ENCODE assay signal across 8 cellular contexts in the genomic region with DNA sequence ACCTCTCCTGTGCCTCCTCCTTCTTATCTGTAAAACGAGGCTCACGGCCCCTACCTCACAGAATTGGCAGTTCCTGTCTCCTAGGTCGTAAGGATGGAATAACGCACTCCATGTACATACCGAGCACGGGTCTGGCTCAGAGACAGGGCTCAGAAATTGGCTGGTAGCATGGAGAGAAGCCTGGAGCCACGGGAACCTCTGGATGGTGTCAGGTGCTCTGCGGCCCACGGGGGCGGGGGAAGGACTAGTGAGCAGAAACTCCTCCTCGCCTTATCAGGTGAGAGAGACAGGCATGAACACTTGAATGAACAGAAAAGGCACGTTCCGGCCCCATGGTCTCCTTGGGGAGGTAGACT. TPM values are rescaled to one million over a fixed set of nuclear protein-coding genes. Genes with fewer than 3 reads are reported as not detected.
A peak's percentile ranks its signal among the peaks of the same experiment; 100 is the strongest.
DNase-seq lines count a peak whose midpoint lies in the region; ATAC-seq and TF ChIP-seq lines count a peak whose summit lies in the region.

No MANE protein-coding gene starts in this region.

- peaks cover 5% of the 10 kb centered on the region for H3K4me1 ChIP-seq in psoas muscle

- ATAC-seq in HG02798 (IDR thresholded peaks at IDR 0.05; ENCODE audit: poor library complexity, unreplicated experiment): peak; percentile 26
- peak; percentile 47 for ATAC-seq in WTC11
- peak; percentile 40 to 60 (median 48) for ATAC-seq in psoas muscle

- TF ChIP-seq CTCF in GM12875 (IDR thresholded peaks at IDR 0.05; ENCODE audit: borderline replicate concordance, insufficient read depth, low read depth, low read length) (no peak), WTC11 (IDR thresholded peaks at IDR 0.05) (no peak), glutamatergic neuron (IDR thresholded peaks at IDR 0.05; ENCODE audit: partially characterized antibody, unreplicated experiment) (no peak), psoas muscle (IDR thresholded peaks at IDR 0.05) (no peak)

- H3K9me3 Mint-ChIP-seq in WTC11 (peaks cover 20% of the 10 kb centered on the region), glutamatergic neuron (ENCODE audit: unreplicated experiment) (peaks cover 14% of the 10 kb centered on the region)

- peak overlapping the region; percentile 51 for H3K4me3 ChIP-seq in GM12875 (ENCODE audit: low read depth, low read length)
- H3K4me3 ChIP-seq in psoas muscle: peak overlapping the region; percentile 55

- peak overlapping the region; percentile 54 for H3K27ac ChIP-seq in psoas muscle

- CTCF ChIA-PET in WTC11 (lab: Charles Lee): interaction anchor here (0.5 to 4.7 kb wide), 53 partner anchors 8 to 679 kb away, joined by 3 to 31 read pairs (median 5); partner anchors contain the start of genes BOD1, C5orf47 and CPEB4

- H3K27ac Mint-ChIP-seq in WTC11 (no peak overlapping the region), glutamatergic neuron (ENCODE audit: unreplicated experiment) (no peak overlapping the region)

- H3K27me3 ChIP-seq in psoas muscle (ENCODE audit: insufficient read depth in 3 of 3, low read length in 2 of 3): no peaks in the 10 kb centered on the region

- no peaks in the 10 kb centered on the region for H3K36me3 ChIP-seq in psoas muscle (ENCODE audit: insufficient read depth in 1 of 2, low read depth in 1 of 2)

- POLR2A ChIA-PET in WTC11 (lab: Charles Lee): interaction anchor here (1.1 to 1.6 kb wide), 3 partner anchors 11 to 358 kb away, joined by 3 to 6 read pairs (median 5); no protein-coding TSS in a partner anchor

- peaks cover 47% of the 10 kb centered on the region for H3K4me1 Mint-ChIP-seq in WTC11
- peaks cover 37% of the 10 kb centered on the region for H3K4me1 Mint-ChIP-seq in glutamatergic neuron (ENCODE audit: low read depth, unreplicated experiment)

- peak; percentile 39 for DNase-seq in WTC11 (ENCODE audit: low spot score)
- no peak for DNase-seq in glutamatergic neuron
- DNase-seq in psoas muscle: no peak
- DNase-seq in dedifferentiated amniotic fluid mesenchymal stem cell (ENCODE audit: extremely low spot score): no peak
- DNase-seq in CD1c-positive myeloid dendritic cell (ENCODE audit: extremely low spot score): no peak
- DNase-seq in UCSD-AML1 (lab: John Stamatoyannopoulos, UW; ENCODE audit: unreplicated experiment): no peak

- H3K4me3 Mint-ChIP-seq in WTC11 (peak overlapping the region; percentile 73), glutamatergic neuron (ENCODE audit: unreplicated experiment) (peak overlapping the region; percentile 88)

- intact Hi-C loops in psoas muscle (cut with DNase I): loop anchor here (1.0 to 10.0 kb wide), 8 partner anchors 85 to 355 kb away; partner anchors contain the start of gene CPEB4 (in 1 of the 2)

- H3K36me3 Mint-ChIP-seq in WTC11: no peaks in the 10 kb centered on the region; the same call in 1 of the 2 replicates
- H3K36me3 Mint-ChIP-seq in glutamatergic neuron (ENCODE audit: unreplicated experiment): no peaks in the 10 kb centered on the region

- H3K27me3 Mint-ChIP-seq in WTC11 (ENCODE audit: low read depth) (peaks cover 7% of the 10 kb centered on the region; the same call in 1 of the 2 replicates), glutamatergic neuron (ENCODE audit: unreplicated experiment) (peaks cover 5% of the 10 kb centered on the region)

- 11 to 23% (median 17%) methylated on average over 13 of the region's 13 CpGs for WGBS in psoas muscle, 3 donors

- H3K9me3 ChIP-seq in psoas muscle: no peaks in the 10 kb centered on the region

TF ChIP-seq in WTC11, 78 proteins besides CTCF, POLR2A, EP300 and RAD21:
- TF ChIP-seq NFYB (CRISPR knock-in tag; conservative IDR thresholded peaks at IDR 0.05; ENCODE audit: low read depth) (no peak), SMAD4 (CRISPR knock-in tag; IDR thresholded peaks at IDR 0.05) (no peak), GRHL2 (CRISPR knock-in tag; IDR thresholded peaks at IDR 0.05; ENCODE audit: insufficient replicate concordance, severe bottlenecking) (no peak), RELA (CRISPR knock-in tag; IDR thresholded peaks at IDR 0.05; ENCODE audit: borderline replicate concordance) (no peak), ZNF121 (CRISPR knock-in tag; IDR thresholded peaks at IDR 0.05) (no peak), SOX15 (CRISPR knock-in tag; IDR thresholded peaks at IDR 0.05) (no peak), STAT6 (CRISPR knock-in tag; conservative IDR thresholded peaks at IDR 0.05; ENCODE audit: low read depth) (no peak), ZNF416 (CRISPR knock-in tag; IDR thresholded peaks at IDR 0.05) (no peak), ZNF423 (CRISPR knock-in tag; IDR thresholded peaks at IDR 0.05) (no peak), ETV6 (CRISPR knock-in tag; IDR thresholded peaks at IDR 0.05) (no peak)
- TF ChIP-seq, protein P1, sequence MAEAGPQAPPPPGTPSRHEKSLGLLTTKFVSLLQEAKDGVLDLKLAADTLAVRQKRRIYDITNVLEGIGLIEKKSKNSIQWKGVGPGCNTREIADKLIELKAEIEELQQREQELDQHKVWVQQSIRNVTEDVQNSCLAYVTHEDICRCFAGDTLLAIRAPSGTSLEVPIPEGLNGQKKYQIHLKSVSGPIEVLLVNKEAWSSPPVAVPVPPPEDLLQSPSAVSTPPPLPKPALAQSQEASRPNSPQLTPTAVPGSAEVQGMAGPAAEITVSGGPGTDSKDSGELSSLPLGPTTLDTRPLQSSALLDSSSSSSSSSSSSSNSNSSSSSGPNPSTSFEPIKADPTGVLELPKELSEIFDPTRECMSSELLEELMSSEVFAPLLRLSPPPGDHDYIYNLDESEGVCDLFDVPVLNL (CRISPR knock-in tag; IDR thresholded peaks at IDR 0.05; ENCODE audit: borderline replicate concordance, low read depth): no peak
- TF ChIP-seq, protein P2, sequence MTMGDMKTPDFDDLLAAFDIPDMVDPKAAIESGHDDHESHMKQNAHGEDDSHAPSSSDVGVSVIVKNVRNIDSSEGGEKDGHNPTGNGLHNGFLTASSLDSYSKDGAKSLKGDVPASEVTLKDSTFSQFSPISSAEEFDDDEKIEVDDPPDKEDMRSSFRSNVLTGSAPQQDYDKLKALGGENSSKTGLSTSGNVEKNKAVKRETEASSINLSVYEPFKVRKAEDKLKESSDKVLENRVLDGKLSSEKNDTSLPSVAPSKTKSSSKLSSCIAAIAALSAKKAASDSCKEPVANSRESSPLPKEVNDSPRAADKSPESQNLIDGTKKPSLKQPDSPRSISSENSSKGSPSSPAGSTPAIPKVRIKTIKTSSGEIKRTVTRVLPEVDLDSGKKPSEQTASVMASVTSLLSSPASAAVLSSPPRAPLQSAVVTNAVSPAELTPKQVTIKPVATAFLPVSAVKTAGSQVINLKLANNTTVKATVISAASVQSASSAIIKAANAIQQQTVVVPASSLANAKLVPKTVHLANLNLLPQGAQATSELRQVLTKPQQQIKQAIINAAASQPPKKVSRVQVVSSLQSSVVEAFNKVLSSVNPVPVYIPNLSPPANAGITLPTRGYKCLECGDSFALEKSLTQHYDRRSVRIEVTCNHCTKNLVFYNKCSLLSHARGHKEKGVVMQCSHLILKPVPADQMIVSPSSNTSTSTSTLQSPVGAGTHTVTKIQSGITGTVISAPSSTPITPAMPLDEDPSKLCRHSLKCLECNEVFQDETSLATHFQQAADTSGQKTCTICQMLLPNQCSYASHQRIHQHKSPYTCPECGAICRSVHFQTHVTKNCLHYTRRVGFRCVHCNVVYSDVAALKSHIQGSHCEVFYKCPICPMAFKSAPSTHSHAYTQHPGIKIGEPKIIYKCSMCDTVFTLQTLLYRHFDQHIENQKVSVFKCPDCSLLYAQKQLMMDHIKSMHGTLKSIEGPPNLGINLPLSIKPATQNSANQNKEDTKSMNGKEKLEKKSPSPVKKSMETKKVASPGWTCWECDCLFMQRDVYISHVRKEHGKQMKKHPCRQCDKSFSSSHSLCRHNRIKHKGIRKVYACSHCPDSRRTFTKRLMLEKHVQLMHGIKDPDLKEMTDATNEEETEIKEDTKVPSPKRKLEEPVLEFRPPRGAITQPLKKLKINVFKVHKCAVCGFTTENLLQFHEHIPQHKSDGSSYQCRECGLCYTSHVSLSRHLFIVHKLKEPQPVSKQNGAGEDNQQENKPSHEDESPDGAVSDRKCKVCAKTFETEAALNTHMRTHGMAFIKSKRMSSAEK (CRISPR knock-in tag; IDR thresholded peaks at IDR 0.05; ENCODE audit: borderline replicate concordance): no peak
- TF ChIP-seq, protein P3, sequence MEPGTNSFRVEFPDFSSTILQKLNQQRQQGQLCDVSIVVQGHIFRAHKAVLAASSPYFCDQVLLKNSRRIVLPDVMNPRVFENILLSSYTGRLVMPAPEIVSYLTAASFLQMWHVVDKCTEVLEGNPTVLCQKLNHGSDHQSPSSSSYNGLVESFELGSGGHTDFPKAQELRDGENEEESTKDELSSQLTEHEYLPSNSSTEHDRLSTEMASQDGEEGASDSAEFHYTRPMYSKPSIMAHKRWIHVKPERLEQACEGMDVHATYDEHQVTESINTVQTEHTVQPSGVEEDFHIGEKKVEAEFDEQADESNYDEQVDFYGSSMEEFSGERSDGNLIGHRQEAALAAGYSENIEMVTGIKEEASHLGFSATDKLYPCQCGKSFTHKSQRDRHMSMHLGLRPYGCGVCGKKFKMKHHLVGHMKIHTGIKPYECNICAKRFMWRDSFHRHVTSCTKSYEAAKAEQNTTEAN (CRISPR knock-in tag; IDR thresholded peaks at IDR 0.05): no peak

RNA-seq across cellular contexts. Expression of gene C5orf47, which starts 15.4 kb away (rescaled TPM):
- total RNA-seq in WTC11 (2021): 0.09 to 0.32 TPM (median 0.27 TPM) in 3 replicates
- total RNA-seq in glutamatergic neuron (ENCODE audit: unreplicated experiment): not detected
- under 1 TPM in 2 of 4 donors, not detected in 2; 0.11 to 0.17 TPM for total RNA-seq in psoas muscle
- polyA plus RNA-seq in psoas muscle: under 1 TPM; 0.01 to 0.49 (median 0.14) TPM
